In the genomic region with DNA sequence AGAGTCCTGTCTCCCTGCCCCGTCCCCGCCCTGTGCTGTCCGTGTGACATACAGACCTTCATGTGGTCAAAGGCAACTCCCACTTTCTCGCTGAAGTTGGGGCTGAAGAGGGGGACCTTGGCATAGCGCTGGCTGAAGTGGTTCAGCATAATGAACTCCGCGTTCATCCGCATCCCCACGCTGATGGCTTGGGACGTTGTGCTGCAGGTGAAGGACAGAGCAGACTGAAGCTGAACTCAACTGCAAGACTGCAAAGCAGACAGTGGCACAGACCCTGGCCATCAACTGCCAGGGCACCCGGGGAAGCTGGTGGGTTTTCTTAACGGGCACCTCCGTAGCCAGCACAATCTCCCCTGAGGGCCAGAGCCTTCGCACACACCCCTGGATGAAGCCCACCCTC, we compare ENCODE assay signal across 20 cellular contexts.
"Had no signal": no experiment of that assay in that cellular context is flagged by ENCODE, and none has a peak within 500 bp of the region (broad histone marks: within the 10 kb centered on the region; RNA-seq: fewer than 3 reads in every experiment).

No MANE protein-coding gene starts in this region.

- ATAC-seq: Panc1, PC-3 had no signal

- DNase-seq: Karpas-422, KG1, MG63, NCI-H1092, NCI-H1105 treated with DMSO at 0.1 percent for 48 hours, NCI-H1417 treated with DMSO at 0.1 percent for 48 hours, NCI-H146, NCI-H1694 treated with DMSO at 0.1 percent for 48 hours, NCI-H1930, NCI-H2081, NCI-H2107, NCI-H2227 treated with DMSO at 0.1 percent for 48 hours, NCI-H524 treated with DMSO at 0.1 percent for 48 hours, NCI-H69, NCI-H774, PC-3, SHP77, SK-N-SH had no signal

- H3K9ac ChIP-seq: SK-N-SH had no signal

- H3K27ac ChIP-seq: RWPE1 had no signal

- H3K9me3 ChIP-seq: MG63, SK-N-SH had no signal

- H3K4me2 ChIP-seq: SK-N-SH had no signal

- H3K4me3 ChIP-seq: MG63 had no signal

- H3K27me3 ChIP-seq: MG63 had no signal
